In the genomic region with DNA sequence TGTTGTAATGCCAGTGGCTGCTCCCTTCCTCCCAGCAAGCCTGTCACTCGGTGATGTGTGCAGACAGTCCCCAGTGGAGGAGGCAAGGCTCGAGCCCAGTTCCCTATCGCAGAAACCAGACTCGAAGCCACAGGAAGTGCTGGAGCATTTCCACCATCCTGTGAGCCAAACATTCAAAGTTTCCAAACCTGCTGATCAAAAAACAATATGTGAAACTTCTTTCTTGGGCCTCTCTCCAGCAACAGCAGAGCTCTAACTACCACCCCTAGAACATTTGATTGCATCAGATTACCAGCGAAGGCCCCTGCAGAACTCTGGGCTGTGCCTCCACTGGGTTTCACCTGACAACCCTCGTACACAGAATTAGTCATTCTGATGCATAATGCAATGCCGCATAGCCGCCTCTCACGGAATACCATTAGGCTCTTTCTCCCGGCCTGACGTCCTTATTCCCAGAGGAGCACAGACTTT, we compare ENCODE assay signal across 1 cellular context.
TF ChIP-seq lines count a peak whose summit lies in the region.

No MANE protein-coding gene starts in this region.

TF ChIP-seq in H1, 55 proteins besides CTCF, POLR2A, EP300 and RAD21 (continued from another document):
- TF ChIP-seq RNF2 (IDR thresholded peaks at IDR 0.05; ENCODE audit: borderline replicate concordance, low read depth, low read length, missing control alignments, poor library complexity, severe bottlenecking) (no peak), CEBPB (IDR thresholded peaks at IDR 0.05; ENCODE audit: low read depth, low read length) (peak; percentile 55; the same call in 1 of the 2 replicates), CTBP2 (IDR thresholded peaks at IDR 0.05; ENCODE audit: borderline replicate concordance, insufficient read depth, insufficient read length, low read length) (no peak), SP4 (IDR thresholded peaks at IDR 0.05; ENCODE audit: low read length) (no peak)
- TF ChIP-seq, protein P1, sequence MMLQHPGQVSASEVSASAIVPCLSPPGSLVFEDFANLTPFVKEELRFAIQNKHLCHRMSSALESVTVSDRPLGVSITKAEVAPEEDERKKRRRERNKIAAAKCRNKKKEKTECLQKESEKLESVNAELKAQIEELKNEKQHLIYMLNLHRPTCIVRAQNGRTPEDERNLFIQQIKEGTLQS (IDR thresholded peaks at IDR 0.05; ENCODE audit: insufficient read depth, low read depth, low read length), result no peak
